In genomic region chr11:72924568-72925190, GRCh38 we compare ENCODE assay signal across 8 cellular contexts.
DNase-seq lines count a peak whose midpoint lies in the region; ATAC-seq and TF ChIP-seq lines count a peak whose summit lies in the region.

No MANE protein-coding gene starts in this region.

- peaks cover 4% of the 10 kb centered on the region for H3K4me1 Mint-ChIP-seq in activated CD8-positive, alpha-beta T cell treated with anti-CD3 and anti-CD28 coated beads for 36 hours (ENCODE audit: low read depth)
- peaks cover 4% of the 10 kb centered on the region for H3K4me1 Mint-ChIP-seq in activated CD8-positive, alpha-beta T cell treated with anti-CD3 and anti-CD28 coated beads, Interleukin-2, amount 10 ng/mL, durations not matched to agents 7 days and 5 days (ENCODE audit: low read depth)

- no peak for ATAC-seq in activated CD8-positive, alpha-beta T cell treated with anti-CD3 and anti-CD28 coated beads for 36 hours
- ATAC-seq in activated CD8-positive, alpha-beta T cell treated with anti-CD3 and anti-CD28 coated beads, Interleukin-2, amount 10 ng/mL, durations not matched to agents 7 days and 5 days: no peak
- peak; percentile 77 for ATAC-seq in upper lobe of right lung
- ATAC-seq in GM18907 (IDR thresholded peaks at IDR 0.05; ENCODE audit: unreplicated experiment): no peak
- ATAC-seq in GM19395 (IDR thresholded peaks at IDR 0.05; ENCODE audit: unreplicated experiment): no peak
- ATAC-seq in HG02938 (IDR thresholded peaks at IDR 0.05; ENCODE audit: unreplicated experiment): no peak

- H3K9me3 ChIP-seq in SU-DHL-6 (ENCODE audit: insufficient read depth, low read length) (no peaks in the 10 kb centered on the region), left ventricle myocardium inferior (replicated peaks) (no peaks in the 10 kb centered on the region), upper lobe of right lung (no peaks in the 10 kb centered on the region)

- no peak overlapping the region for H3K9ac ChIP-seq in SU-DHL-6 (ENCODE audit: low read length)

- H3K4me3 ChIP-seq in SU-DHL-6 (ENCODE audit: insufficient read depth, low read length, poor library complexity, severe bottlenecking): no peak overlapping the region
- H3K4me3 ChIP-seq in left ventricle myocardium inferior: no peak overlapping the region
- H3K4me3 ChIP-seq in upper lobe of right lung: no peak overlapping the region

- H3K9me3 Mint-ChIP-seq in activated CD8-positive, alpha-beta T cell treated with anti-CD3 and anti-CD28 coated beads for 36 hours: no peaks in the 10 kb centered on the region
- no peaks in the 10 kb centered on the region for H3K9me3 Mint-ChIP-seq in activated CD8-positive, alpha-beta T cell treated with anti-CD3 and anti-CD28 coated beads, Interleukin-2, amount 10 ng/mL, durations not matched to agents 7 days and 5 days (ENCODE audit: insufficient read depth)

- peaks cover 2% of the 10 kb centered on the region for H3K36me3 Mint-ChIP-seq in activated CD8-positive, alpha-beta T cell treated with anti-CD3 and anti-CD28 coated beads for 36 hours (ENCODE audit: low read depth)
- no peaks in the 10 kb centered on the region for H3K36me3 Mint-ChIP-seq in activated CD8-positive, alpha-beta T cell treated with anti-CD3 and anti-CD28 coated beads, Interleukin-2, amount 10 ng/mL, durations not matched to agents 7 days and 5 days (ENCODE audit: low read depth)

- no peak overlapping the region for H2AFZ ChIP-seq in SU-DHL-6 (ENCODE audit: low read depth, low read length, severe bottlenecking)

- peak; percentile 71 for TF ChIP-seq CTCF in activated CD8-positive, alpha-beta T cell treated with anti-CD3 and anti-CD28 coated beads for 36 hours (IDR thresholded peaks at IDR 0.05)
- TF ChIP-seq CTCF in SU-DHL-6 (IDR thresholded peaks at IDR 0.05; ENCODE audit: insufficient read depth, low read length, poor library complexity, severe bottlenecking) (peak; percentile 34), left ventricle myocardium inferior (IDR thresholded peaks at IDR 0.05; ENCODE audit: borderline replicate concordance) (peak; percentile 68), upper lobe of right lung (IDR thresholded peaks at IDR 0.05) (peak; percentile 63)

- H3K4me1 ChIP-seq in left ventricle myocardium inferior (peaks cover 66% of the 10 kb centered on the region), upper lobe of right lung (no peaks in the 10 kb centered on the region)

- no peaks in the 10 kb centered on the region for H3K27me3 Mint-ChIP-seq in activated CD8-positive, alpha-beta T cell treated with anti-CD3 and anti-CD28 coated beads for 36 hours
- no peaks in the 10 kb centered on the region for H3K27me3 Mint-ChIP-seq in activated CD8-positive, alpha-beta T cell treated with anti-CD3 and anti-CD28 coated beads, Interleukin-2, amount 10 ng/mL, durations not matched to agents 7 days and 5 days (ENCODE audit: low read depth)

- H4K20me1 ChIP-seq in SU-DHL-6 (ENCODE audit: low read depth, low read length): peaks cover 4% of the 10 kb centered on the region; the same call in 1 of the 2 replicates

- H3K27ac ChIP-seq in SU-DHL-6 (ENCODE audit: low read depth, low read length) (no peak overlapping the region; the same call in 1 of the 2 replicates), left ventricle myocardium inferior (replicated peaks) (no peak overlapping the region), upper lobe of right lung (no peak overlapping the region)

- peaks cover 19% of the 10 kb centered on the region; the same call in 1 of the 2 replicates for H3K79me2 ChIP-seq in SU-DHL-6 (ENCODE audit: insufficient read depth, low read length)

- H3K4me2 ChIP-seq in SU-DHL-6 (ENCODE audit: low read depth, low read length, poor library complexity, severe bottlenecking): no peak overlapping the region

- intact Hi-C loops in activated CD8-positive, alpha-beta T cell treated with anti-CD3 and anti-CD28 coated beads for 36 hours (cut with micrococcal nuclease): loop anchor here (10.0 kb wide), 1 partner anchor 250 kb away; no protein-coding TSS in a partner anchor
- intact Hi-C loops in left ventricle myocardium inferior (cut with micrococcal nuclease): no loop called here
- intact Hi-C loops in upper lobe of right lung (cut with DNase I): no loop called here

- no peaks in the 10 kb centered on the region for H3K9me2 ChIP-seq in SU-DHL-6 (replicated peaks; ENCODE audit: insufficient read depth, low read length)

- H3K27me3 ChIP-seq in SU-DHL-6 (ENCODE audit: low read length) (no peaks in the 10 kb centered on the region), left ventricle myocardium inferior (ENCODE audit: low read depth) (no peaks in the 10 kb centered on the region), upper lobe of right lung (no peaks in the 10 kb centered on the region)

- no peak overlapping the region for H3K4me3 Mint-ChIP-seq in activated CD8-positive, alpha-beta T cell treated with anti-CD3 and anti-CD28 coated beads for 36 hours
- no peak overlapping the region for H3K4me3 Mint-ChIP-seq in activated CD8-positive, alpha-beta T cell treated with anti-CD3 and anti-CD28 coated beads, Interleukin-2, amount 10 ng/mL, durations not matched to agents 7 days and 5 days

- CTCF ChIA-PET in activated CD8-positive, alpha-beta T cell treated with anti-CD3 and anti-CD28 coated beads for 36 hours (lab: Charles Lee): interaction anchor here (0.7 to 5.0 kb wide), 11 partner anchors 12 to 268 kb away, joined by 3 to 68 read pairs (median 3); no protein-coding TSS in a partner anchor
- CTCF ChIA-PET in activated CD8-positive, alpha-beta T cell treated with anti-CD3 and anti-CD28 coated beads, Interleukin-2, amount 10 ng/mL, durations not matched to agents 7 days and 5 days (lab: Charles Lee): interaction anchor here (0.7 to 8.9 kb wide), 10 partner anchors 22 to 312 kb away, joined by 3 to 91 read pairs (median 4); partner anchors contain the start of gene FCHSD2

- POLR2A ChIA-PET in activated CD8-positive, alpha-beta T cell treated with anti-CD3 and anti-CD28 coated beads for 36 hours (lab: Charles Lee): no interaction called here
- POLR2A ChIA-PET in activated CD8-positive, alpha-beta T cell treated with anti-CD3 and anti-CD28 coated beads, Interleukin-2, amount 10 ng/mL, durations not matched to agents 7 days and 5 days (lab: Charles Lee): no interaction called here

- H3K27ac Mint-ChIP-seq in activated CD8-positive, alpha-beta T cell treated with anti-CD3 and anti-CD28 coated beads for 36 hours: no peak overlapping the region
- no peak overlapping the region for H3K27ac Mint-ChIP-seq in activated CD8-positive, alpha-beta T cell treated with anti-CD3 and anti-CD28 coated beads, Interleukin-2, amount 10 ng/mL, durations not matched to agents 7 days and 5 days

- H3K36me3 ChIP-seq in SU-DHL-6 (ENCODE audit: low read length) (peaks cover 27% of the 10 kb centered on the region), left ventricle myocardium inferior (no peaks in the 10 kb centered on the region), upper lobe of right lung (peaks cover 7% of the 10 kb centered on the region)

- no peak for DNase-seq in activated CD8-positive, alpha-beta T cell treated with anti-CD3 and anti-CD28 coated beads for 36 hours
- DNase-seq in activated CD8-positive, alpha-beta T cell treated with anti-CD3 and anti-CD28 coated beads, Interleukin-2, amount 10 ng/mL, durations not matched to agents 7 days and 5 days: no peak
- DNase-seq in left ventricle myocardium inferior: no peak
- DNase-seq in upper lobe of right lung: no peak

- H3F3A ChIP-seq in SU-DHL-6 (ENCODE audit: insufficient read depth): peaks cover 30% of the 10 kb centered on the region; the same call in 1 of the 2 replicates
